Comparison of ENCODE assay signal across 8 cellular contexts in the genomic region with DNA sequence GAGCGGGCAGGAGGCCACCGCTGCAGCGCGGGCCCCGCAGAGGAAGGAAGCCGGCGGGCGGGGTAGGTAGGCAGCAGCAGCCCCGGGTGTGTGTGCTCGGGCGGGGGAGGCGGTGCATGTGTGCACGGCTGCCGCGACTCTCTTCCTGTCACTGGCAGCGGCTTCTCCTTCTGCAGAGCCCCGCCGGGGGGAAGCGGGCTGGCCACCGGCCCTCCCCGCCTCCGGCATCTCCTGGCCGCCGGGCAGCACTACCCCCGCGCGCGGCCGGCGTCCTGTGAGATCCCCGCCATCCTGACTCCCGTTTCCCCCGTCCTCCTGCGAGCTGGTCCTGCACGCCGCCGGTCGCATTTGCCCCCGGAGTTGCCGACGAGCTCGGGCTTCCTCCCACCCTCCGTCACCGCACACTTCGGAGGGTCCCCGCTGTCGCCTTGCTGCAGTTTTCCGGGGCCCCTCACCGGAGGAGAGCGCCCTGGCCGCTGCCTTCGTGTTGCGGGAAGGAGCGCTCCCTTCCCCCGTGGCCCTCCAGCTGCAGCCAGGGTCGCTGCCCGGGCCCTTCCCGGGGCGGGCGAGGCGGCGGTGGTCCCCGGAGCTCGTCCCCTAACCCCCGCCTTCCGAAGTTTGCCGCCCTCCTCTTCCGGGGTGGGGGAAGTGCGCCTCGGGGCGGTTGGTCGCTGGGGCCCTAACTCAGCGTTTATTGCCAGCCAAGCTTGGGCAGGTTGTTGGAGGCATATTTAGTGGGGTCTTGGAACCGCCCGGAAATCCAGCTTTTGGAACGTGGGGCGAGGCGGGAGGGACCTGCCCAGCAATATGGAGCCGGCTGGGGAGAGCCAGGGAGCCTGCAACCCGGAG. TPM values are rescaled to one million over a fixed set of nuclear protein-coding genes. Genes with fewer than 3 reads are reported as not detected.
A peak's percentile ranks its signal among the peaks of the same experiment; 100 is the strongest.
DNase-seq lines count a peak whose midpoint lies in the region; ATAC-seq and TF ChIP-seq lines count a peak whose summit lies in the region.

No MANE protein-coding gene starts in this region.

- H3K27ac Mint-ChIP-seq in CD8-positive, alpha-beta T cell: peak overlapping the region; percentile 83

- peak overlapping the region; percentile 87 for H3K4me3 Mint-ChIP-seq in CD8-positive, alpha-beta T cell

- no peaks in the 10 kb centered on the region for H3K27me3 Mint-ChIP-seq in CD8-positive, alpha-beta T cell (ENCODE audit: low read depth)

- H3K4me1 ChIP-seq in CD8-positive, alpha-beta T cell (ENCODE audit: insufficient read depth, low read length): peaks cover 35% of the 10 kb centered on the region
- H3K4me1 ChIP-seq in Panc1 (ENCODE audit: control insufficient read depth, insufficient read depth, low read length) (peaks cover 27% of the 10 kb centered on the region), osteoblast (ENCODE audit: insufficient read depth, low read length) (peaks cover 17% of the 10 kb centered on the region), thyroid gland (peaks cover 19 to 24% of the 10 kb centered on the region in 2 donors)

- H3K4me2 ChIP-seq in osteoblast (ENCODE audit: insufficient read depth, low read length): peak overlapping the region; percentile 73

- TF ChIP-seq POLR2A in thyroid gland (IDR thresholded peaks at IDR 0.05): peak in 1 of 2 donors; percentile 25

- H3K9me3 ChIP-seq in CD8-positive, alpha-beta T cell (ENCODE audit: low read length): no peaks in the 10 kb centered on the region
- H3K9me3 ChIP-seq in Panc1 (ENCODE audit: control insufficient read depth, insufficient read depth, low read depth, low read length): no peaks in the 10 kb centered on the region
- H3K9me3 ChIP-seq in osteoblast (ENCODE audit: low read depth, low read length): no peaks in the 10 kb centered on the region
- no peaks in the 10 kb centered on the region for H3K9me3 ChIP-seq in thyroid gland

- WGBS in thyroid gland, 2 donors: 0% methylated on average over 20 to 46 of the region's 80 CpGs

- intact Hi-C loops in CD8-positive, alpha-beta T cell (cut with DNase I, micrococcal nuclease): loop anchor here (1.0 to 10.0 kb wide), 12 partner anchors 22 to 1214 kb away; no protein-coding TSS in a partner anchor
- intact Hi-C loops in Panc1 (cut with micrococcal nuclease; ENCODE audit: unreplicated experiment) (no loop called here), thyroid gland (cut with DNase I) (no loop called here)

- H3K9me3 Mint-ChIP-seq in CD8-positive, alpha-beta T cell: no peaks in the 10 kb centered on the region

- H3K4me3 ChIP-seq in CD8-positive, alpha-beta T cell (ENCODE audit: low read depth, low read length): peak overlapping the region; percentile 81
- H3K4me3 ChIP-seq in Panc1 (ENCODE audit: low read depth in 2 of 2, low read length in 2 of 2): peak overlapping the region; percentile 93 to 95
- peak overlapping the region; percentile 60 to 94 for H3K4me3 ChIP-seq in foreskin fibroblast (ENCODE audit: low read depth in 1 of 2, low read length in 2 of 2)
- H3K4me3 ChIP-seq in osteoblast (ENCODE audit: insufficient read depth, low read length): peak overlapping the region; percentile 93
- peak overlapping the region; percentile 73 to 95 (median 90) for H3K4me3 ChIP-seq in thyroid gland (replicated peaks in 1 of 3)

- in situ Hi-C loops in Panc1 (cut with HindIII; ENCODE audit: low pct_unique_long_range_greater_than_20kb, low sequenced_read_pairs): no loop called here

- H3K27me3 ChIP-seq in CD8-positive, alpha-beta T cell (ENCODE audit: insufficient read depth, low read length): no peaks in the 10 kb centered on the region
- H3K27me3 ChIP-seq in Panc1 (ENCODE audit: control insufficient read depth, insufficient read depth, low read length): no peaks in the 10 kb centered on the region; the same call in 1 of the 2 replicates
- H3K27me3 ChIP-seq in osteoblast (ENCODE audit: insufficient read depth, low read length): no peaks in the 10 kb centered on the region
- H3K27me3 ChIP-seq in thyroid gland: no peaks in the 10 kb centered on the region

- peaks cover 26% of the 10 kb centered on the region for H3K36me3 Mint-ChIP-seq in CD8-positive, alpha-beta T cell

- no peak for TF ChIP-seq CTCF in CD8-positive, alpha-beta T cell (IDR thresholded peaks at IDR 0.05)
- TF ChIP-seq CTCF in Panc1 (IDR thresholded peaks at IDR 0.05) (no peak), foreskin fibroblast (IDR thresholded peaks at IDR 0.05; ENCODE audit: low read depth, low read length) (no peak), osteoblast (IDR thresholded peaks at IDR 0.05; ENCODE audit: extremely low read depth, low read depth, low read length) (no peak), thyroid gland (IDR thresholded peaks at IDR 0.05) (no peak)

- no TSS peak for BruUV-seq in Panc1 (replicated peaks; lab: Mats Ljungman, UMichigan)

- POLR2A ChIA-PET in CD8-positive, alpha-beta T cell (lab: Charles Lee): interaction anchor here (0.6 to 5.5 kb wide), 25 partner anchors 8 to 1211 kb away, joined by 3 to 59 read pairs (median 5); no protein-coding TSS in a partner anchor
- POLR2A ChIA-PET in Panc1 (lab: Charles Lee): interaction anchor here (0.5 to 0.6 kb wide), 2 partner anchors 12 to 37 kb away, joined by 3 to 5 read pairs; no protein-coding TSS in a partner anchor

- H4K20me1 ChIP-seq in osteoblast (ENCODE audit: insufficient read depth, low read length): peaks cover 33% of the 10 kb centered on the region

- peak overlapping the region; percentile 83 for H3K27ac ChIP-seq in CD8-positive, alpha-beta T cell (ENCODE audit: low read depth, low read length)
- H3K27ac ChIP-seq in Panc1 (ENCODE audit: low read length) (peak overlapping the region; percentile 84), osteoblast (ENCODE audit: low read depth, low read length) (peak overlapping the region; percentile 91), thyroid gland (peak overlapping the region; percentile 84 to 99 (median 97))

- peaks cover 50% of the 10 kb centered on the region for H3K4me1 Mint-ChIP-seq in CD8-positive, alpha-beta T cell (ENCODE audit: low read depth)

- peak; percentile 24 to 86 (median 58) for DNase-seq in CD8-positive, alpha-beta T cell
- DNase-seq in Panc1 (ENCODE audit: low read depth, low spot score): no peak
- peak; percentile 38 for DNase-seq in activated T-helper 1 cell treated with Interleukin-2 at 50 U/mL for 16 hours (ENCODE audit: low read depth)
- DNase-seq in foreskin fibroblast: peak in 1 of 2 donors; percentile 60
- peak; percentile 91 for DNase-seq in osteoblast (ENCODE audit: insufficient read length, low spot score, missing footprints)
- peak; percentile 56 to 71 for DNase-seq in thyroid gland

- H3K36me3 ChIP-seq in CD8-positive, alpha-beta T cell (ENCODE audit: insufficient read depth, low read length): no peaks in the 10 kb centered on the region
- H3K36me3 ChIP-seq in Panc1 (ENCODE audit: control insufficient read depth, insufficient read depth, low read length) (no peaks in the 10 kb centered on the region; the same call in 1 of the 2 replicates), osteoblast (ENCODE audit: insufficient read depth, low read length) (no peaks in the 10 kb centered on the region), thyroid gland (no peaks in the 10 kb centered on the region)

- CTCF ChIA-PET in CD8-positive, alpha-beta T cell (lab: Charles Lee): interaction anchor here (0.6 to 3.0 kb wide), 16 partner anchors 8 to 1049 kb away, joined by 3 to 11 read pairs (median 3); no protein-coding TSS in a partner anchor
- CTCF ChIA-PET in Panc1 (lab: Charles Lee): interaction anchor here (0.7 kb wide), 1 partner anchor 590 kb away, joined by 3 read pairs; no protein-coding TSS in a partner anchor

- peak; percentile 67 for ATAC-seq in CD8-positive, alpha-beta T cell
- ATAC-seq in GM19455 (IDR thresholded peaks at IDR 0.05; ENCODE audit: unreplicated experiment) (peak; percentile 50), HG03571 (IDR thresholded peaks at IDR 0.05; ENCODE audit: unreplicated experiment) (peak; percentile 50), Panc1 (peak; percentile 74)

- peak overlapping the region; percentile 89 for H2AFZ ChIP-seq in osteoblast (ENCODE audit: low read length)

- peaks cover 50% of the 10 kb centered on the region for H3K79me2 ChIP-seq in osteoblast (ENCODE audit: insufficient read depth, low read length)

RNA-seq across cellular contexts. Expression of gene PIK3R1, which starts 0.6 kb away (rescaled TPM):
- total RNA-seq in CD8-positive, alpha-beta T cell: 100 to 1,000 TPM; 461 to 470 TPM
- total RNA-seq in Panc1 (2021; ENCODE audit: unreplicated experiment) (23.4 TPM), osteoblast (26.8 and 37.7 TPM in 2 replicates), thyroid gland (100 to 1,000 TPM in 1 of 4 donors, 10 to 100 TPM in 3; 86.1 to 107 (median 94.8) TPM)
- 5.5 TPM for polyA plus RNA-seq in Panc1 (2012; ENCODE audit: insufficient read length)

Comparison
In these comparisons a context has a peak if more than half of its experiments do, and no peak if none do; other contexts are left out.
1. RNA of gene PIK3R1, which starts 0.6 kb away (total RNA-seq): 461 to 470 TPM in CD8-positive, alpha-beta T cell; 86.1 to 107 TPM in thyroid gland, 26.8 to 37.7 TPM in osteoblast and 23.4 TPM in Panc1 (single experiment); every median in the first group is over 4 times any median in the second.
2. intact Hi-C loops: an anchor here in CD8-positive, alpha-beta T cell (1.0 to 10.0 kb wide); none called in Panc1 and thyroid gland.
3. Peak in every context shown above with its lines, with median percentiles within 50 percentile points of each other: ATAC-seq, H3K27ac ChIP-seq and H3K4me3 ChIP-seq.